5 cellular contexts compared by ENCODE assay signal in the genomic region with DNA sequence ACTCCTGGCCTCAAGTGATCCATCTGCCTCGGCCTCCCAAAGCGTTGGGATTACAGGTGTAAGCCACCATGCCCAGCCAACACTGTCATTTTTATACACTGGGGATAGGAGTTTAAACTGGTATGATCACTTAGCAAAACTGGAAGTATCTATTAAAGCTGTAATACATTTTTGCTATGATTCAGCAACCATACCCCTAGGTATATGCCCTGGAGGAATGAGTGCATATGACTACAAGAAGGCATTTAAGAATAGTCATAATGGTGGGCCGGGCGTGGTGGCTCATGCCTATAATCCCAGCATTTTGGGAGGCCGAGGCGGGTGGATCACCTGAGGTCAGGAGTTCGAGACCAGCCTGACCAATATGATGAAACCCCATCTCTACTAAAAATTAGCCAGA. TPM values are rescaled to one million over a fixed set of nuclear protein-coding genes. Genes with fewer than 3 reads are reported as not detected.
"Had no signal": no experiment of that assay in that cellular context is flagged by ENCODE, and none has a peak within 500 bp of the region (broad histone marks: within the 10 kb centered on the region; RNA-seq: fewer than 3 reads in every experiment).

No MANE protein-coding gene starts in this region.

RNA-seq across cellular contexts. Expression of gene PP2D1, which starts 19.9 kb away (rescaled TPM):
- total RNA-seq: HepG2, HT-29, HT1080, IMR-90, K562 had no signal
- polyA plus RNA-seq: HepG2, IMR-90 had no signal
